ENCODE assay signal across 15 cellular contexts in genomic region chr6:151661928-151662327, GRCh38.
DNase-seq lines count a peak whose midpoint lies in the region; ATAC-seq and TF ChIP-seq lines count a peak whose summit lies in the region.
"Had no signal": no experiment of that assay in that cellular context is flagged by ENCODE, and none has a peak within 500 bp of the region (broad histone marks: within the 10 kb centered on the region; RNA-seq: fewer than 3 reads in every experiment).

No MANE protein-coding gene starts in this region.

- H3K4me3 Mint-ChIP-seq in HFFc6 = no peak overlapping the region; the same call in 1 of the 2 replicates
- H3K4me3 Mint-ChIP-seq: activated naive CD4-positive, alpha-beta T cell treated with anti-CD3 and anti-CD28 coated beads, Interleukin-2, amount 50 U/mL, for 24 hours; CD4-positive, CD25-positive, alpha-beta regulatory T cell; naive B cell had no signal

- TF ChIP-seq CTCF in HFFc6 (IDR thresholded peaks at IDR 0.05) (peak; percentile 51), VCaP (conservative IDR thresholded peaks at IDR 0.05) (peak; percentile 31; the same call in 1 of the 2 replicates), kidney epithelial cell (IDR thresholded peaks at IDR 0.05; ENCODE audit: insufficient read depth, low read length, poor library complexity, severe bottlenecking) (peak; percentile 7), Peyer's patch (IDR thresholded peaks at IDR 0.05) (no peak)

- H3K27ac ChIP-seq in VCaP (no peak overlapping the region), Peyer's patch (no peak overlapping the region)

- peak; percentile 32 for DNase-seq in ELR (ENCODE audit: low read depth)
- DNase-seq in HFFc6 = no peak
- no peak for DNase-seq in kidney epithelial cell (ENCODE audit: low read depth)
- no peak for DNase-seq in T-helper 9 cell
- DNase-seq in effector CD8-positive, alpha-beta T cell (lab: John Stamatoyannopoulos, UW) = no peak
- no peak for DNase-seq in Peyer's patch
- DNase-seq: CD4-positive, CD25-positive, alpha-beta regulatory T cell; KBM-7; kidney; naive B cell; RPMI8226; T1000 had no signal

- no peaks in the 10 kb centered on the region for H3K9me3 ChIP-seq in Peyer's patch

- H3K36me3 Mint-ChIP-seq in HFFc6 (ENCODE audit: low read depth) = no peaks in the 10 kb centered on the region
- H3K36me3 Mint-ChIP-seq: activated naive CD4-positive, alpha-beta T cell treated with anti-CD3 and anti-CD28 coated beads, Interleukin-2, amount 50 U/mL, for 24 hours; CD4-positive, CD25-positive, alpha-beta regulatory T cell; naive B cell had no signal

- H3K9me3 Mint-ChIP-seq in HFFc6 = no peaks in the 10 kb centered on the region
- H3K9me3 Mint-ChIP-seq: activated naive CD4-positive, alpha-beta T cell treated with anti-CD3 and anti-CD28 coated beads, Interleukin-2, amount 50 U/mL, for 24 hours; CD4-positive, CD25-positive, alpha-beta regulatory T cell had no signal

- no peaks in the 10 kb centered on the region for H3K36me3 ChIP-seq in kidney epithelial cell (ENCODE audit: control insufficient read depth, insufficient read depth, low read length)
- H3K36me3 ChIP-seq in Peyer's patch = no peaks in the 10 kb centered on the region

- no peaks in the 10 kb centered on the region for H3K27me3 ChIP-seq in kidney epithelial cell (ENCODE audit: control insufficient read depth, insufficient read depth, low read length)
- no peaks in the 10 kb centered on the region for H3K27me3 ChIP-seq in Peyer's patch

- no peak for TF ChIP-seq POLR2A in Peyer's patch (IDR thresholded peaks at IDR 0.05)

- no peaks in the 10 kb centered on the region for H3K4me1 ChIP-seq in Peyer's patch

- H3K27ac Mint-ChIP-seq in HFFc6 = no peak overlapping the region
- H3K27ac Mint-ChIP-seq: activated naive CD4-positive, alpha-beta T cell treated with anti-CD3 and anti-CD28 coated beads, Interleukin-2, amount 50 U/mL, for 24 hours; CD4-positive, CD25-positive, alpha-beta regulatory T cell had no signal

- peaks cover 2% of the 10 kb centered on the region for H3K27me3 Mint-ChIP-seq in HFFc6 (ENCODE audit: insufficient read depth)
- H3K27me3 Mint-ChIP-seq: naive B cell had no signal

- H3K4me3 ChIP-seq in kidney epithelial cell (ENCODE audit: low read depth, low read length) (no peak overlapping the region), Peyer's patch (no peak overlapping the region)

- no peaks in the 10 kb centered on the region for H3K4me1 Mint-ChIP-seq in HFFc6 (ENCODE audit: low read depth)
- H3K4me1 Mint-ChIP-seq: activated naive CD4-positive, alpha-beta T cell treated with anti-CD3 and anti-CD28 coated beads, Interleukin-2, amount 50 U/mL, for 24 hours; naive B cell had no signal

- no peak for ATAC-seq in GM19395 (IDR thresholded peaks at IDR 0.05; ENCODE audit: unreplicated experiment)

Comparison
In these comparisons a context has a peak if more than half of its experiments do, and no peak if none do; other contexts are left out.
1. CTCF ChIP-seq: peak in HFFc6 (single experiment), VCaP (single experiment) and kidney epithelial cell (single experiment); none in Peyer's patch (0 of 6).